9 cellular contexts compared by ENCODE assay signal in genomic region chr17:57945999-57946797, GRCh38. TPM values are rescaled to one million over a fixed set of nuclear protein-coding genes. Genes with fewer than 3 reads are reported as not detected.
DNase-seq lines count a peak whose midpoint lies in the region; ATAC-seq lines count a peak whose summit lies in the region.
"Had no signal": no experiment of that assay in that cellular context is flagged by ENCODE, and none has a peak within 500 bp of the region (broad histone marks: within the 10 kb centered on the region; RNA-seq: fewer than 3 reads in every experiment).

No MANE protein-coding gene starts in this region.

- H3K27me3 ChIP-seq in mesenchymal stem cell (ENCODE audit: control insufficient read depth in 1 of 2, insufficient read depth in 1 of 2, low read length in 2 of 2), result no peaks in the 10 kb centered on the region

- H3K4ac ChIP-seq in mesenchymal stem cell (ENCODE audit: low read depth in 1 of 2, low read length in 2 of 2), result peak overlapping the region; percentile 13 to 39

- DNase-seq in DMS53 (lab: John Stamatoyannopoulos, UW), result peak; percentile 73
- DNase-seq in DMS53 treated with DMSO at 0.1 percent for 48 hours (lab: John Stamatoyannopoulos, UW; ENCODE audit: unreplicated experiment), result no peak
- peak; percentile 75 for DNase-seq in mesenchymal stem cell
- DNase-seq in DMS 273 treated with DMSO at 0.1 percent for 48 hours (lab: John Stamatoyannopoulos, UW), result no peak
- no peak for DNase-seq in SK-N-DZ (ENCODE audit: low spot score)

- no peak overlapping the region for H2AFZ ChIP-seq in mesenchymal stem cell (ENCODE audit: low read depth, low read length)

- WGBS in mesenchymal stem cell, result 67% methylated on average over 6 of the region's 6 CpGs

- H2BK120ac ChIP-seq in mesenchymal stem cell (ENCODE audit: low read depth, low read length), result no peak overlapping the region

- peak overlapping the region; percentile 57 for H2AK5ac ChIP-seq in mesenchymal stem cell (ENCODE audit: low read length, severe bottlenecking)

- H3K14ac ChIP-seq in mesenchymal stem cell (ENCODE audit: low read length in 2 of 2), result no peak overlapping the region

- peaks cover 7% of the 10 kb centered on the region for H3K79me1 ChIP-seq in mesenchymal stem cell (replicated peaks; ENCODE audit: low read length, poor library complexity, severe bottlenecking)

- no peak overlapping the region for H3K4me2 ChIP-seq in mesenchymal stem cell (ENCODE audit: low read length, poor library complexity, severe bottlenecking)

- H3K27ac ChIP-seq in angular gyrus (ENCODE audit: low read depth, low read length) (peak overlapping the region; percentile 90), mesenchymal stem cell (ENCODE audit: low read length, poor library complexity, severe bottlenecking) (peak overlapping the region; percentile 98)
- H3K27ac ChIP-seq: 22Rv1 had no signal

- H2BK5ac ChIP-seq in mesenchymal stem cell (ENCODE audit: low read depth, low read length, poor library complexity, severe bottlenecking), result no peak overlapping the region

- ATAC-seq in HG03060 (IDR thresholded peaks at IDR 0.05; ENCODE audit: low read depth, unreplicated experiment), result peak; percentile 15
- no peak for ATAC-seq in GM18909 (IDR thresholded peaks at IDR 0.05; ENCODE audit: poor library complexity, unreplicated experiment)

- H2BK12ac ChIP-seq in mesenchymal stem cell (ENCODE audit: low read length in 2 of 2), result peak overlapping the region in 1 of 2 experiments; percentile 12

- H3K18ac ChIP-seq in mesenchymal stem cell (ENCODE audit: low read depth in 1 of 2, low read length in 2 of 2), result peak overlapping the region in 1 of 2 experiments; percentile 67

- H3K9ac ChIP-seq in mesenchymal stem cell (ENCODE audit: low read length), result peak overlapping the region; percentile 85

- H3K9me3 ChIP-seq in mesenchymal stem cell (ENCODE audit: control insufficient read depth, low read length), result no peaks in the 10 kb centered on the region

- no peak overlapping the region for H4K8ac ChIP-seq in mesenchymal stem cell (ENCODE audit: low read length)

- H4K91ac ChIP-seq in mesenchymal stem cell (ENCODE audit: low read length), result no peak overlapping the region

- peak overlapping the region; percentile 63 for H2BK15ac ChIP-seq in mesenchymal stem cell (ENCODE audit: low read depth, poor library complexity, severe bottlenecking)

- no peaks in the 10 kb centered on the region for H3K36me3 ChIP-seq in mesenchymal stem cell (ENCODE audit: control insufficient read depth in 1 of 2, insufficient read depth in 2 of 2, low read depth in 1 of 2, low read length in 2 of 2)

- H3K4me3 ChIP-seq in mesenchymal stem cell (ENCODE audit: insufficient read depth in 1 of 2, low read depth in 1 of 2, low read length in 2 of 2), result peak overlapping the region in 1 of 2 experiments; percentile 78

- H3K23ac ChIP-seq in mesenchymal stem cell (ENCODE audit: low read length in 2 of 2), result no peak overlapping the region

- peaks cover 31% of the 10 kb centered on the region for H3K4me1 ChIP-seq in mesenchymal stem cell (ENCODE audit: control insufficient read depth, insufficient read depth, low read depth, low read length)

RNA-seq across cellular contexts. Expression of gene CUEDC1, which starts 9.0 kb away (rescaled TPM):
- polyA plus RNA-seq in mesenchymal stem cell (2013, experiment 1 of 2), result 23.1 TPM
- polyA plus RNA-seq in mesenchymal stem cell (2013, experiment 2 of 2), result 22.1 TPM
- 10.0 and 12.3 TPM in 2 replicates for polyA plus RNA-seq in SK-N-DZ (2014; cell fraction: cytosol; rRNA removed)
- polyA plus RNA-seq in SK-N-DZ (2014; cell fraction: nucleus; rRNA removed), result 40.2 TPM in 2 replicates

RNA-seq across cellular contexts. Expression of gene VEZF1, which starts 41.9 kb away (rescaled TPM):
- 45.1 TPM for polyA plus RNA-seq in mesenchymal stem cell (2013, experiment 1 of 2)
- polyA plus RNA-seq in mesenchymal stem cell (2013, experiment 2 of 2), result 43.6 TPM
- polyA plus RNA-seq in SK-N-DZ (2014; cell fraction: cytosol; rRNA removed), result 51.3 and 65.9 TPM in 2 replicates
- polyA plus RNA-seq in SK-N-DZ (2014; cell fraction: nucleus; rRNA removed), result 40.5 and 41.9 TPM in 2 replicates

Comparison
In these comparisons a context has a peak if more than half of its experiments do, and no peak if none do; other contexts are left out.
1. DNase-seq: peak in DMS53 (single experiment) and mesenchymal stem cell (single experiment); none in DMS53 treated with DMSO at 0.1 percent for 48 hours (single experiment), DMS 273 treated with DMSO at 0.1 percent for 48 hours (single experiment) and SK-N-DZ (single experiment).